31 cellular contexts compared by ENCODE assay signal in the genomic region with DNA sequence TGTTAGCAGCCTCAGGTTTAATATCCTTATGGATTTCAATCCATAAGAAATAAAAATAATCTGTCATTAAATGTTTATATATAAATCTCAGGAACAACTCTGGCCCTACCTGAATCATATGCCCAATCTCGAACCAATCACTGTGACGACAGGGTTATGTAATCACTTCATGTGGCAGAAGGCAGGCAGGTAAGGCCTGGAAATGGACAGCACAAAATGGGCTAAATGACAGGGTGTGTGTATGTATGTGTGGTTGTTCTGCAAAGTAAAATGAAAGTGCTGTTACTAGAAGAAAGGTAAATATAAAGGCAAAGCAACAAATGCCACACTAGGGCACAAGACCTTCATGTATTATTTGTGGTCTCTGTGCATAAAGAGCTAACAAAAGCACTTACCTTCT. TPM values are rescaled to one million over a fixed set of nuclear protein-coding genes. Genes with fewer than 3 reads are reported as not detected.
DNase-seq lines count a peak whose midpoint lies in the region; ATAC-seq and TF ChIP-seq lines count a peak whose summit lies in the region.
"Had no signal": no experiment of that assay in that cellular context is flagged by ENCODE, and none has a peak within 500 bp of the region (broad histone marks: within the 10 kb centered on the region; RNA-seq: fewer than 3 reads in every experiment).

No MANE protein-coding gene starts in this region.

- no peak for DNase-seq in left colon
- DNase-seq in mucosa of descending colon, result no peak
- no peak for DNase-seq in osteocyte (ENCODE audit: extremely low spot score, unreplicated experiment)
- DNase-seq: 8988T; ACHN; AML-193; BE2C; C1 segment of cervical spinal cord; Caco-2; Calu3; CD4-positive, alpha-beta memory T cell; CD4-positive, alpha-beta T cell; CD4-positive, CD25-positive, alpha-beta regulatory T cell; CD8-positive, alpha-beta memory T cell; CD8-positive, alpha-beta T cell; COR-L47; DMS 273 treated with DMSO at 0.1 percent for 48 hours; DMS153; DMS53; DMS79; DMS79 treated with DMSO at 0.1 percent for 48 hours; DND-41; EL had no signal

- no peak overlapping the region for H3K4me3 ChIP-seq in mucosa of descending colon
- H3K4me3 ChIP-seq: A549; BLaER1; BLaER1 treated with 17β-estradiol and CSF1 and Interleukin-3, amounts not matched to agents 10 nM and 100 nM had no signal

- H3K9me3 ChIP-seq in mucosa of descending colon, result no peaks in the 10 kb centered on the region
- H3K9me3 ChIP-seq: A549; BE2C; BLaER1; BLaER1 treated with 17β-estradiol and CSF1 and Interleukin-3, amounts not matched to agents 10 nM and 100 nM; Caco-2 had no signal

- no peaks in the 10 kb centered on the region for H3K27me3 Mint-ChIP-seq in osteocyte (ENCODE audit: unreplicated experiment)
- H3K27me3 Mint-ChIP-seq: B cell; CD4-positive, alpha-beta memory T cell; CD4-positive, alpha-beta T cell; CD4-positive, CD25-positive, alpha-beta regulatory T cell; CD8-positive, alpha-beta memory T cell had no signal

- no peaks in the 10 kb centered on the region for H3K4me1 ChIP-seq in mucosa of descending colon (ENCODE audit: low read depth)
- H3K4me1 ChIP-seq: A549, BE2C, BLaER1, Caco-2 had no signal

- H3K36me3 ChIP-seq in mucosa of descending colon (ENCODE audit: low read depth), result no peaks in the 10 kb centered on the region
- H3K36me3 ChIP-seq: BE2C, BLaER1 had no signal

- intact Hi-C loops in left colon (cut with DNase I, micrococcal nuclease) (no loop called here), mucosa of descending colon (cut with DNase I, micrococcal nuclease) (no loop called here)

- peaks cover 11% of the 10 kb centered on the region for H3K9me3 Mint-ChIP-seq in osteocyte (ENCODE audit: unreplicated experiment)
- H3K9me3 Mint-ChIP-seq: CD4-positive, alpha-beta T cell; CD4-positive, CD25-positive, alpha-beta regulatory T cell; CD8-positive, alpha-beta memory T cell had no signal

- no peak overlapping the region for H3K27ac Mint-ChIP-seq in osteocyte (ENCODE audit: unreplicated experiment)
- H3K27ac Mint-ChIP-seq: B cell; CD14-positive monocyte; CD4-positive, alpha-beta memory T cell; CD4-positive, alpha-beta T cell; CD4-positive, CD25-positive, alpha-beta regulatory T cell; CD8-positive, alpha-beta memory T cell; CD8-positive, alpha-beta T cell had no signal

- TF ChIP-seq POLR2A in GM18505 (IDR thresholded peaks at IDR 0.05; ENCODE audit: borderline replicate concordance, extremely low read depth, insufficient read depth, insufficient read length), result no peak

- no peak overlapping the region for H3K4me3 Mint-ChIP-seq in osteocyte (ENCODE audit: unreplicated experiment)
- H3K4me3 Mint-ChIP-seq: B cell; CD14-positive monocyte; CD4-positive, alpha-beta memory T cell; CD4-positive, alpha-beta T cell; CD4-positive, CD25-positive, alpha-beta regulatory T cell; CD8-positive, alpha-beta memory T cell; CD8-positive, alpha-beta T cell had no signal

- ATAC-seq in left colon, result peak; percentile 67
- ATAC-seq in mucosa of descending colon, result peak; percentile 51
- no peak for ATAC-seq in GM18505 (IDR thresholded peaks at IDR 0.05; ENCODE audit: unreplicated experiment)
- ATAC-seq: A549; CD8-positive, alpha-beta T cell had no signal

- no peak for TF ChIP-seq CTCF in mucosa of descending colon (IDR thresholded peaks at IDR 0.05)
- no peak for TF ChIP-seq CTCF in osteocyte (IDR thresholded peaks at IDR 0.05)

- H3K36me3 Mint-ChIP-seq in osteocyte (ENCODE audit: unreplicated experiment), result no peaks in the 10 kb centered on the region
- H3K36me3 Mint-ChIP-seq: CD4-positive, alpha-beta memory T cell; CD4-positive, CD25-positive, alpha-beta regulatory T cell; CD8-positive, alpha-beta T cell had no signal

- no peaks in the 10 kb centered on the region for H3K4me1 Mint-ChIP-seq in osteocyte (ENCODE audit: unreplicated experiment)
- H3K4me1 Mint-ChIP-seq: B cell; CD4-positive, alpha-beta memory T cell; CD8-positive, alpha-beta memory T cell had no signal

RNA-seq across cellular contexts. Expression of gene ANKDD1B, which starts 19.6 kb away (rescaled TPM):
- total RNA-seq in left colon, result 1 to 10 TPM; 7.1 to 8.6 TPM
- 1 to 10 TPM; 4.0 to 9.2 (median 8.0) TPM for total RNA-seq in mucosa of descending colon
- 0.63 and 0.67 TPM in 2 replicates for total RNA-seq in osteocyte
- total RNA-seq: A172; A673; CD8-positive, alpha-beta T cell had no signal
